8 cellular contexts compared by ENCODE assay signal in genomic region chr2:132347041-132347780, GRCh38.
DNase-seq lines count a peak whose midpoint lies in the region; ATAC-seq, FAIRE-seq and TF ChIP-seq lines count a peak whose summit lies in the region.
"Not testable (repeated sequence)": the region's sequence is repeated elsewhere in the genome, so short reads cannot be mapped to it uniquely, and the experiment has no call there.

No MANE protein-coding gene starts in this region.

- WGBS in aorta, 2 donors = 9 to 10% methylated on average over 34 of the region's 34 CpGs

- H3K9me3 ChIP-seq in Peyer's patch; aorta (ENCODE audit: control insufficient read depth, low read length): not testable (repeated sequence)

- intact Hi-C loops in posterior vena cava (cut with DNase I); aorta (cut with DNase I): not testable (repeated sequence)

- not testable (repeated sequence) for H3K27me3 ChIP-seq in Peyer's patch; bronchial epithelial cell (ENCODE audit: control insufficient read depth, insufficient read depth, low read length); aorta (ENCODE audit: control insufficient read depth in 1 of 2, insufficient read depth in 2 of 2, low read length in 1 of 2)

- not testable (repeated sequence) for TF ChIP-seq CTCF in Peyer's patch (IDR thresholded peaks at IDR 0.05); bronchial epithelial cell (IDR thresholded peaks at IDR 0.05; ENCODE audit: insufficient read depth, low read length, severe bottlenecking)

- not testable (repeated sequence) for H3K36me3 ChIP-seq in Peyer's patch; bronchial epithelial cell (ENCODE audit: control insufficient read depth, insufficient read depth, low read length); aorta (ENCODE audit: control insufficient read depth in 1 of 2, insufficient read depth in 2 of 2, low read length in 1 of 2)

- DNase-seq in GM03348 (ENCODE audit: low spot score) = peak; percentile 37
- DNase-seq in NCI-H146 treated with DMSO at 0.1 percent for 48 hours (lab: John Stamatoyannopoulos, UW; ENCODE audit: unreplicated experiment) = peak; percentile 35
- peak in 2 of 3 donors; percentile 73 to 83 for DNase-seq in Peyer's patch
- peak; percentile 71 for DNase-seq in bronchial epithelial cell (ENCODE audit: low read depth)
- DNase-seq in frontal cortex (ENCODE audit: low spot score in 2 of 2) = not testable (repeated sequence)
- DNase-seq in left lobe of liver (ENCODE audit: low spot score) = peak; percentile 92
- peak; percentile 92 for DNase-seq in posterior vena cava (ENCODE audit: low spot score)
- DNase-seq in aorta = peak; percentile 86 to 89

- FAIRE-seq in bronchial epithelial cell (lab: Jason Lieb, UNC) = peak; percentile 88
- FAIRE-seq in frontal cortex (lab: Jason Lieb, UNC) = peak; percentile 36

- H3K4me3 ChIP-seq in Peyer's patch (peak overlapping the region in 3 of 4 donors; percentile 31 to 53 (median 42)), bronchial epithelial cell (ENCODE audit: low read depth, low read length) (peak overlapping the region; percentile 50)
- not testable (repeated sequence) for H3K4me3 ChIP-seq in aorta (ENCODE audit: low read length in 2 of 2)

- ATAC-seq in left lobe of liver = peak; percentile 99
- peak; percentile 99 for ATAC-seq in aorta (ENCODE audit: low FRiP score)

- not testable (repeated sequence) for H3K4me1 ChIP-seq in Peyer's patch; aorta (ENCODE audit: control insufficient read depth in 1 of 2, insufficient read depth in 2 of 2, low read length in 2 of 2)

- peak in 1 of 2 donors; percentile 38 for TF ChIP-seq POLR2A in Peyer's patch (IDR thresholded peaks at IDR 0.05)

- H3K27ac ChIP-seq in Peyer's patch = peak overlapping the region in 3 of 4 donors; percentile 32 to 78 (median 35)
- not testable (repeated sequence) for H3K27ac ChIP-seq in aorta (ENCODE audit: low read depth in 1 of 2, low read length in 2 of 2)
